ENCODE assay signal across 11 cellular contexts in the genomic region with DNA sequence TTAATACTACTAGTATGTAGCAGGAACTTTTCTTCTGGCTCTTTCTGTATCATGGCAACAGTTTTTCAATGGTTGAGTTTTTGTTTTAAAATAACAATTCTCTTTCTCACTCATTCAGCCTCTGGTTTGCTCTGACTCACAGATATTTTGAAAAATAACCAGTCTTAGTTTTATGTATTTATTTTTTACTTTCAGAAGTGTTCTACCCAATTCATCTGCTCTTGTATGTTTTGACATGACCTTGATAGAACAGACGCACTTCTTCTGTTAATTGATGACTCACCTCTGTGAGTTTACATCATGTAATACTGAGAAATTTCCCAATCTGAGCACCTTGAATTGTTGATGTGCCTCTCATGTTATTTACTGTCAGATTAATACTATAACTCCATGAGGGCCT.
DNase-seq lines count a peak whose midpoint lies in the region; ATAC-seq and TF ChIP-seq lines count a peak whose summit lies in the region.
"Had no signal": no experiment of that assay in that cellular context is flagged by ENCODE, and none has a peak within 500 bp of the region (broad histone marks: within the 10 kb centered on the region; RNA-seq: fewer than 3 reads in every experiment).

No MANE protein-coding gene starts in this region.

- H4K8ac ChIP-seq in IMR-90 (ENCODE audit: low read depth in 2 of 2, low read length in 2 of 2), result peak overlapping the region; percentile 68 to 74; a peak in 2 of 4 replicates

- H3K27me3 ChIP-seq in IMR-90 (ENCODE audit: control insufficient read depth, insufficient read depth, low read length), result no peaks in the 10 kb centered on the region

- H2AFZ ChIP-seq in IMR-90 (replicated peaks; ENCODE audit: low read length, poor library complexity), result no peak overlapping the region
- H2AFZ ChIP-seq: parathyroid adenoma had no signal

- in situ Hi-C loops in IMR-90 (cut with MboI; ENCODE audit: low sequenced_read_pairs), result no loop called here

- peaks cover 27% of the 10 kb centered on the region for H3K36me3 ChIP-seq in IMR-90 (ENCODE audit: control insufficient read depth, insufficient read depth, low read length)

- H2AK9ac ChIP-seq in IMR-90 (replicated peaks; ENCODE audit: low read depth, low read length, poor library complexity), result no peak overlapping the region

- no peaks in the 10 kb centered on the region for H3K9me3 Mint-ChIP-seq in stimulated activated memory B cell treated with anti-CD40 and anti-IgM and Interleukin-4, amounts not matched to agents 10 μg/mL and 1 μg/mL and 100 μg/mL, for 72 hours

- peak overlapping the region; percentile 91 for H3K4ac ChIP-seq in IMR-90 (ENCODE audit: low read depth, low read length)

- DNase-seq in IMR-90 (peak; percentile 89), amniotic stem cell (lab: John Stamatoyannopoulos, UW) (peak; percentile 11), fibroblast of pulmonary artery (ENCODE audit: low read depth) (peak; percentile 70), NCI-H526 treated with DMSO at 0.1 percent for 48 hours (lab: John Stamatoyannopoulos, UW) (no peak), NCI-H748 (lab: John Stamatoyannopoulos, UW; ENCODE audit: unreplicated experiment) (no peak)
- DNase-seq: central memory CD4-positive, alpha-beta T cell; NCI-H1930 had no signal

- H3K56ac ChIP-seq in IMR-90 (ENCODE audit: extremely low read depth, insufficient read depth, low read length), result no peak overlapping the region

- H4K5ac ChIP-seq in IMR-90 (ENCODE audit: low read depth, low read length), result peak overlapping the region; percentile 70; the same call in 1 of the 2 replicates

- H3K4me1 Mint-ChIP-seq in stimulated activated memory B cell treated with anti-CD40 and anti-IgM and Interleukin-4, amounts not matched to agents 10 μg/mL and 1 μg/mL and 100 μg/mL, for 72 hours, result peaks cover 75% of the 10 kb centered on the region

- no CpG with 5 or more reads among the region's 1 CpG for WGBS in IMR-90 (ENCODE audit: extremely low coverage in 2 of 2, insufficient read length in 1 of 2), 2 experiments

- no peak for TF ChIP-seq POLR2A in IMR-90 (IDR thresholded peaks at IDR 0.05; ENCODE audit: low read depth, low read length)

- H2BK15ac ChIP-seq in IMR-90 (ENCODE audit: low read depth, low read length), result peak overlapping the region; percentile 62; the same call in 1 of the 3 replicates

- H3K4me1 ChIP-seq in IMR-90 (ENCODE audit: control insufficient read depth, insufficient read depth, low read length), result peaks cover 26% of the 10 kb centered on the region
- H3K4me1 ChIP-seq: parathyroid adenoma had no signal

- no peak overlapping the region for H2AK5ac ChIP-seq in IMR-90 (ENCODE audit: low read depth, low read length)

- H3K27ac ChIP-seq in IMR-90 (ENCODE audit: insufficient read depth, low read length), result peak overlapping the region; percentile 95; the same call in 1 of the 2 replicates
- H3K27ac ChIP-seq: parathyroid adenoma had no signal

- peak overlapping the region; percentile 89; the same call in 1 of the 2 replicates for H2BK20ac ChIP-seq in IMR-90 (ENCODE audit: low read depth, low read length)

- intact Hi-C loops in IMR-90 (cut with micrococcal nuclease), result loop anchor here (1.0 to 5.0 kb wide), 2 partner anchors 8 to 249 kb away; no protein-coding TSS in a partner anchor

- peak overlapping the region; percentile 96; the same call in 1 of the 2 replicates for H3K18ac ChIP-seq in IMR-90 (ENCODE audit: low read depth, low read length)

- H3K4me3 Mint-ChIP-seq in stimulated activated memory B cell treated with anti-CD40 and anti-IgM and Interleukin-4, amounts not matched to agents 10 μg/mL and 1 μg/mL and 100 μg/mL, for 72 hours, result no peak overlapping the region

- TF ChIP-seq CTCF in IMR-90 (conservative IDR thresholded peaks at IDR 0.05; ENCODE audit: low read depth, low read length) (no peak), fibroblast of pulmonary artery (IDR thresholded peaks at IDR 0.05; ENCODE audit: low read length, missing control alignments) (no peak)

- POLR2A ChIA-PET in IMR-90 (lab: Charles Lee; ENCODE audit: unreplicated experiment), result interaction anchor here (0.5 to 0.6 kb wide), 2 partner anchors 13 to 418 kb away, joined by 3 to 5 read pairs; no protein-coding TSS in a partner anchor

- H3K4me3 ChIP-seq in IMR-90 (ENCODE audit: insufficient read depth, low read depth, low read length) (no peak overlapping the region), fibroblast of pulmonary artery (replicated peaks; ENCODE audit: low read depth, low read length) (no peak overlapping the region)

- no peaks in the 10 kb centered on the region for H3K36me3 Mint-ChIP-seq in stimulated activated memory B cell treated with anti-CD40 and anti-IgM and Interleukin-4, amounts not matched to agents 10 μg/mL and 1 μg/mL and 100 μg/mL, for 72 hours

- no peak for TF ChIP-seq RAD21 in IMR-90 (IDR thresholded peaks at IDR 0.05; ENCODE audit: low read length)

- BruUV-seq in IMR-90 (replicated peaks; lab: Mats Ljungman, UMichigan), result no TSS peak

- peak overlapping the region; percentile 87 for H3K27ac Mint-ChIP-seq in stimulated activated memory B cell treated with anti-CD40 and anti-IgM and Interleukin-4, amounts not matched to agents 10 μg/mL and 1 μg/mL and 100 μg/mL, for 72 hours

- H3K79me1 ChIP-seq in IMR-90 (ENCODE audit: low read depth in 1 of 2, low read length in 2 of 2), result peaks cover 16 to 57% of the 10 kb centered on the region in 2 experiments; a peak in 3 of 4 replicates

- H2BK5ac ChIP-seq in IMR-90 (ENCODE audit: low read depth, low read length, poor library complexity, severe bottlenecking), result peak overlapping the region; percentile 94

- CTCF ChIA-PET in IMR-90 (lab: Yijun Ruan, JAX), result interaction anchor here (0.6 kb wide), 1 partner anchor 59 kb away, joined by 3 read pairs; no protein-coding TSS in a partner anchor

- H3K14ac ChIP-seq in IMR-90 (replicated peaks; ENCODE audit: low read depth, low read length), result peak overlapping the region; percentile 92; the same call in 1 of the 2 replicates

- 0 out of 2 replicates have a peak overlapping the region, but pooled peaks have one; percentile 73 for H4K91ac ChIP-seq in IMR-90 (ENCODE audit: insufficient read depth, low read depth, low read length)

- no peaks in the 10 kb centered on the region for H3K9me3 ChIP-seq in IMR-90 (ENCODE audit: control insufficient read depth, insufficient read depth, low read length)

- ATAC-seq in IMR-90 (ENCODE audit: low read depth) (peak; percentile 16), GM21723 (IDR thresholded peaks at IDR 0.05; ENCODE audit: unreplicated experiment) (no peak), HG02852 (IDR thresholded peaks at IDR 0.05; ENCODE audit: unreplicated experiment) (no peak)
- ATAC-seq in stimulated activated memory B cell treated with anti-CD40 and anti-IgM and Interleukin-4, amounts not matched to agents 10 μg/mL and 1 μg/mL and 100 μg/mL, for 72 hours, result no peak

- no peak overlapping the region for H3K23ac ChIP-seq in IMR-90 (ENCODE audit: low read depth, low read length)

- H3K4me2 ChIP-seq in IMR-90 (ENCODE audit: low read depth, low read length), result peak overlapping the region; percentile 26; the same call in 1 of the 2 replicates

- dilution Hi-C loops in IMR-90 (cut with HindIII; ENCODE audit: low sequenced_read_pairs, unreplicated experiment), result no loop called here

- no peaks in the 10 kb centered on the region for H4K20me1 ChIP-seq in IMR-90 (ENCODE audit: insufficient read depth, low read length)

- H2BK120ac ChIP-seq in IMR-90 (ENCODE audit: low read depth, low read length), result peak overlapping the region; percentile 84

- peaks cover 19% of the 10 kb centered on the region; the same call in 1 of the 2 replicates for H3K9me1 ChIP-seq in IMR-90 (ENCODE audit: insufficient read depth, low read length)

- no peaks in the 10 kb centered on the region for H3K27me3 Mint-ChIP-seq in stimulated activated memory B cell treated with anti-CD40 and anti-IgM and Interleukin-4, amounts not matched to agents 10 μg/mL and 1 μg/mL and 100 μg/mL, for 72 hours

- H3K9ac ChIP-seq in IMR-90 (ENCODE audit: low read depth, low read length), result no peak overlapping the region
- H3K9ac ChIP-seq: parathyroid adenoma had no signal

TF ChIP-seq in IMR-90, 13 proteins besides CTCF, POLR2A, EP300 and RAD21:
- no peak for TF ChIP-seq RCOR1 (IDR thresholded peaks at IDR 0.05; ENCODE audit: insufficient replicate concordance, low read length)
- TF ChIP-seq MXI1 (IDR thresholded peaks at IDR 0.05; ENCODE audit: borderline replicate concordance, low read depth, low read length), result no peak
- TF ChIP-seq CEBPB (IDR thresholded peaks at IDR 0.05; ENCODE audit: low read depth, low read length), result peak; percentile 80
- peak; percentile 76 for TF ChIP-seq FOS (IDR thresholded peaks at IDR 0.05; ENCODE audit: low read depth, low read length)
TF ChIP-seq in IMR-90: peak in this region for 2.

Comparison
In these comparisons a context has a peak if more than half of its experiments do, and no peak if none do; other contexts are left out.
1. DNase-seq: peak in IMR-90 (single experiment), amniotic stem cell (single experiment) and fibroblast of pulmonary artery (single experiment); none in NCI-H526 treated with DMSO at 0.1 percent for 48 hours (single experiment) and NCI-H748 (single experiment).